10 cellular contexts compared by ENCODE assay signal in the genomic region with DNA sequence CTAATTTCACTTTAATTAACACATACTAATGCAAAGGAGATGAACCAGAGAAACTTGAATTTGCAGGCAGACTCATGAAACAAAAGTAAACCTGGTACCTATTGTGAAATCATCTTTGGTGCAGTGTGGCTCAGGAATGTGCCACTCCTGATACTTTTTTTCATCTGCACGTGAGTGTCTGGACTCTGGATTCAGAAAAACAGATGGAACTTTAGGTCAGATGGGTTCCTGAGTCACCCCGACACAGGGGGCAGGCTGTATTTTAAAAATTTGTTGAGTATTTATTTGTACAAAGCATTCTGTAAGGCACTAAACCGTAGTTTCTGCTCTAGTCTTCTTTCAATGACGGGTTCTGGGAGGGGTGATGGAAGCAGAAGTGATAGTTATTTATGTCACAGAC. TPM values are rescaled to one million over a fixed set of nuclear protein-coding genes. Genes with fewer than 3 reads are reported as not detected.
DNase-seq lines count a peak whose midpoint lies in the region; ATAC-seq, FAIRE-seq and TF ChIP-seq lines count a peak whose summit lies in the region.
"Had no signal": no experiment of that assay in that cellular context is flagged by ENCODE, and none has a peak within 500 bp of the region (broad histone marks: within the 10 kb centered on the region; RNA-seq: fewer than 3 reads in every experiment).

No MANE protein-coding gene starts in this region.

- H3K9ac ChIP-seq in HUES48 (ENCODE audit: low read depth, low read length) = no peak overlapping the region

- FAIRE-seq in A549 (lab: Jason Lieb, UNC) = no peak
- FAIRE-seq: endometrium had no signal

- no peaks in the 10 kb centered on the region for H3K9me3 Mint-ChIP-seq in mesothelial cell of epicardium
- H3K9me3 Mint-ChIP-seq: naive thymus-derived CD8-positive, alpha-beta T cell had no signal

- POLR2A ChIA-PET in A549 (lab: Yijun Ruan, JAX) = interaction anchor here (0.6 to 1.2 kb wide), 3 partner anchors 53 to 124 kb away, joined by 3 to 5 read pairs (median 4); a partner anchor contains a TSS

- H3K4me2 ChIP-seq in A549 = peak overlapping the region; percentile 88

- H3K4me1 Mint-ChIP-seq in mesothelial cell of epicardium = peaks cover 22% of the 10 kb centered on the region

- DNase-seq in A549 (ENCODE audit: low read depth in 1 of 2, low spot score in 1 of 2) (peak in 1 of 2 experiments; percentile 31), choroid plexus epithelial cell (ENCODE audit: low read depth) (peak; percentile 94), mesothelial cell of epicardium (ENCODE audit: low spot score in 2 of 2, unreplicated experiment in 2 of 2) (no peak), NCI-H69 (lab: John Stamatoyannopoulos, UW) (no peak)
- no peak for DNase-seq in stimulated activated CD4-positive, alpha-beta T cell treated with anti-CD3 and anti-CD28 coated beads, Interleukin-4, amount 100 ng/mL, for 1 hour
- DNase-seq: naive thymus-derived CD8-positive, alpha-beta T cell had no signal

- CTCF ChIA-PET in A549 (lab: Yijun Ruan, JAX) = interaction anchor here (1.2 to 2.6 kb wide), 5 partner anchors 8 to 81 kb away, joined by 3 to 21 read pairs (median 5); no protein-coding TSS in a partner anchor

- peak; percentile 41 to 56; a peak in 5 of 6 replicates for ATAC-seq in A549
- ATAC-seq in HG03095 (IDR thresholded peaks at IDR 0.05; ENCODE audit: unreplicated experiment) = no peak
- no peak for ATAC-seq in GM21360 (IDR thresholded peaks at IDR 0.05; ENCODE audit: unreplicated experiment)
- ATAC-seq: naive thymus-derived CD8-positive, alpha-beta T cell had no signal

- no peak for TF ChIP-seq EP300 in A549 (IDR thresholded peaks at IDR 0.05)

- TF ChIP-seq CTCF in A549 (IDR thresholded peaks at IDR 0.05) = no peak
- TF ChIP-seq CTCF in choroid plexus epithelial cell (conservative IDR thresholded peaks at IDR 0.05; ENCODE audit: low read depth, low read length) = no peak
- TF ChIP-seq CTCF in mesothelial cell of epicardium (IDR thresholded peaks at IDR 0.05; ENCODE audit: unreplicated experiment) = no peak

- no peaks in the 10 kb centered on the region for H3K27me3 Mint-ChIP-seq in mesothelial cell of epicardium (ENCODE audit: low read depth)

- H3K27me3 ChIP-seq in HUES48 (ENCODE audit: control insufficient read depth, insufficient read depth, low read length) = peaks cover 78% of the 10 kb centered on the region

- H3K27ac ChIP-seq in A549 = peak overlapping the region; percentile 72 to 79
- peak overlapping the region; percentile 14 for H3K27ac ChIP-seq in HUES48 (ENCODE audit: low read depth, low read length)

- peak overlapping the region; percentile 24 for H3K27ac Mint-ChIP-seq in mesothelial cell of epicardium
- H3K27ac Mint-ChIP-seq: naive thymus-derived CD8-positive, alpha-beta T cell had no signal

- H3K4me3 Mint-ChIP-seq in mesothelial cell of epicardium = no peak overlapping the region
- H3K4me3 Mint-ChIP-seq: naive thymus-derived CD8-positive, alpha-beta T cell had no signal

- WGBS in A549 (ENCODE audit: missing lambda C conversion rate) = 22% methylated on average over 4 of the region's 4 CpGs

- H3K4me3 ChIP-seq in A549 (peak overlapping the region; percentile 9; the same call in 1 of the 3 replicates), HUES48 (ENCODE audit: low read depth, low read length) (no peak overlapping the region), choroid plexus epithelial cell (ENCODE audit: low read depth, low read length) (no peak overlapping the region)

- H3K36me3 ChIP-seq in HUES48 (ENCODE audit: control insufficient read depth, insufficient read depth, low read length) = no peaks in the 10 kb centered on the region

- H3K9me3 ChIP-seq in A549 (no peaks in the 10 kb centered on the region), HUES48 (ENCODE audit: control insufficient read depth, insufficient read depth, low read length) (no peaks in the 10 kb centered on the region)

- no peaks in the 10 kb centered on the region for H3K36me3 Mint-ChIP-seq in mesothelial cell of epicardium
- H3K36me3 Mint-ChIP-seq: naive thymus-derived CD8-positive, alpha-beta T cell had no signal

- H3K4me1 ChIP-seq in A549 = peaks cover 31% of the 10 kb centered on the region
- H3K4me1 ChIP-seq in HUES48 (ENCODE audit: control insufficient read depth, insufficient read depth, low read length) = peaks cover 19% of the 10 kb centered on the region

- TF ChIP-seq RAD21 in A549 (conservative IDR thresholded peaks at IDR 0.05 in 1 of 2, IDR thresholded peaks at IDR 0.05 in 1 of 2) = no peak

- TF ChIP-seq POLR2A in A549 (IDR thresholded peaks at IDR 0.05; ENCODE audit: low read length) = no peak

TF ChIP-seq in A549, 52 proteins besides CTCF, POLR2A, EP300 and RAD21:
- TF ChIP-seq EHF (CRISPR knock-in tag; IDR thresholded peaks at IDR 0.05) = no peak
- peak; percentile 67 to 70; a peak in 3 of 4 replicates for TF ChIP-seq CEBPB (IDR thresholded peaks at IDR 0.05)
- TF ChIP-seq, protein P1, sequence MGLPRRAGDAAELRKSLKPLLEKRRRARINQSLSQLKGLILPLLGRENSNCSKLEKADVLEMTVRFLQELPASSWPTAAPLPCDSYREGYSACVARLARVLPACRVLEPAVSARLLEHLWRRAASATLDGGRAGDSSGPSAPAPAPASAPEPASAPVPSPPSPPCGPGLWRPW (IDR thresholded peaks at IDR 0.05) = no peak
- no peak for TF ChIP-seq ESRRA (IDR thresholded peaks at IDR 0.05; ENCODE audit: borderline replicate concordance, low read length)
- TF ChIP-seq HOXA7 (CRISPR knock-in tag; IDR thresholded peaks at IDR 0.05) = no peak
- peak; percentile 80 for TF ChIP-seq BHLHE40 (IDR thresholded peaks at IDR 0.05; ENCODE audit: low read depth, low read length)
- no peak for TF ChIP-seq NFE2L2 (conservative IDR thresholded peaks at IDR 0.05; ENCODE audit: low read length)

RNA-seq across cellular contexts. Expression of a gene that starts 52.2 kb away (rescaled TPM):
- polyA plus RNA-seq in A549 (2011; rRNA removed) = 26.0 and 27.0 TPM in 2 replicates
- polyA plus RNA-seq in A549 (2012; cell fraction: cytosol; rRNA removed) = 3.4 and 3.9 TPM in 2 replicates
- 2.7 and 4.1 TPM in 2 replicates for polyA plus RNA-seq in A549 (2012; cell fraction: nucleus; rRNA removed)
- 12.1 to 12.7 TPM (median 12.4 TPM) in 3 replicates for polyA plus RNA-seq in A549 (2017; fragmentation: RNase III; extraction: RNeasy Plus Mini Kit Qiagen cat#74134 plus additional on column Dnase treatment)
- polyA minus RNA-seq in A549 (2011; rRNA and poly(A)+ RNA removed) = 17.2 and 20.4 TPM in 2 replicates
- total RNA-seq in mesothelial cell of epicardium = 26.4 to 29.5 TPM (median 26.6 TPM) in 3 replicates

Comparison
In these comparisons a context has a peak if more than half of its experiments do, and no peak if none do; other contexts are left out.
1. ATAC-seq: peak in A549 (2 of 2); none in HG03095 (single experiment) and GM21360 (single experiment).